ENCODE assay signal across 5 cellular contexts in genomic region chr1:17860812-17861211, GRCh38.
"Had no signal": no experiment of that assay in that cellular context is flagged by ENCODE, and none has a peak within 500 bp of the region (broad histone marks: within the 10 kb centered on the region; RNA-seq: fewer than 3 reads in every experiment).

No MANE protein-coding gene starts in this region.

- H3K36me3 Mint-ChIP-seq: IgD-negative memory B cell had no signal

- DNase-seq: KG1 had no signal

- H3K27ac Mint-ChIP-seq: IgD-negative memory B cell had no signal

- ATAC-seq: K562 had no signal

- H3K4me2 ChIP-seq: KMS-11 had no signal

- H3K4me3 Mint-ChIP-seq: IgD-negative memory B cell had no signal

- H3K27ac ChIP-seq: HL-60, KMS-11 had no signal

- FAIRE-seq: K562 had no signal

- H3K9me3 Mint-ChIP-seq: IgD-negative memory B cell had no signal

- H3K9ac ChIP-seq: KMS-11 had no signal

- H3K4me3 ChIP-seq: K562 had no signal
